In genomic region chr2:182818541-182819308, GRCh38 we compare ENCODE assay signal across 16 cellular contexts. TPM values are rescaled to one million over a fixed set of nuclear protein-coding genes. Genes with fewer than 3 reads are reported as not detected.
DNase-seq lines count a peak whose midpoint lies in the region; ATAC-seq and TF ChIP-seq lines count a peak whose summit lies in the region.
"Had no signal": no experiment of that assay in that cellular context is flagged by ENCODE, and none has a peak within 500 bp of the region (broad histone marks: within the 10 kb centered on the region; RNA-seq: fewer than 3 reads in every experiment).

No MANE protein-coding gene starts in this region.

- H3K4me2 ChIP-seq in PC-9 (no peak overlapping the region), mesenchymal stem cell (ENCODE audit: low read length, poor library complexity, severe bottlenecking) (no peak overlapping the region)

- no peaks in the 10 kb centered on the region for H3K36me3 Mint-ChIP-seq in activated T-helper 17 cell treated with anti-CD3 and anti-CD28 coated beads, Interleukin-2, amount 50 U/mL, for 72 hours (ENCODE audit: low read depth)
- H3K36me3 Mint-ChIP-seq: activated CD4-positive, alpha-beta memory T cell treated with anti-CD3 and anti-CD28 coated beads for 36 hours; natural killer cell had no signal

- no peak overlapping the region for H3K27ac ChIP-seq in PC-9
- no peak overlapping the region for H3K27ac ChIP-seq in mesenchymal stem cell (ENCODE audit: low read length, poor library complexity, severe bottlenecking)
- H3K27ac ChIP-seq in left ventricle myocardium inferior (replicated peaks) = no peak overlapping the region

- no peak overlapping the region for H3K4me3 Mint-ChIP-seq in activated T-helper 17 cell treated with anti-CD3 and anti-CD28 coated beads, Interleukin-2, amount 50 U/mL, for 72 hours
- H3K4me3 Mint-ChIP-seq: activated CD4-positive, alpha-beta memory T cell treated with anti-CD3 and anti-CD28 coated beads for 36 hours; B cell; natural killer cell had no signal

- no peak overlapping the region for H4K8ac ChIP-seq in mesenchymal stem cell (ENCODE audit: low read length)

- no peak overlapping the region for H3K18ac ChIP-seq in mesenchymal stem cell (ENCODE audit: low read depth in 1 of 2, low read length in 2 of 2)

- BruUV-seq in PC-9 (replicated peaks; lab: Mats Ljungman, UMichigan) = no TSS peak

- no peak for TF ChIP-seq CTCF in PC-9 (conservative IDR thresholded peaks at IDR 0.05)
- TF ChIP-seq CTCF in left ventricle myocardium inferior (IDR thresholded peaks at IDR 0.05; ENCODE audit: borderline replicate concordance) = no peak

- H3K9me3 Mint-ChIP-seq in activated T-helper 17 cell treated with anti-CD3 and anti-CD28 coated beads, Interleukin-2, amount 50 U/mL, for 72 hours = no peaks in the 10 kb centered on the region
- H3K9me3 Mint-ChIP-seq: activated CD4-positive, alpha-beta memory T cell treated with anti-CD3 and anti-CD28 coated beads for 36 hours; natural killer cell had no signal

- H3K27ac Mint-ChIP-seq in activated T-helper 17 cell treated with anti-CD3 and anti-CD28 coated beads, Interleukin-2, amount 50 U/mL, for 72 hours = no peak overlapping the region
- H3K27ac Mint-ChIP-seq: activated CD4-positive, alpha-beta memory T cell treated with anti-CD3 and anti-CD28 coated beads for 36 hours; B cell; natural killer cell had no signal

- no peaks in the 10 kb centered on the region for H3F3A ChIP-seq in PC-9 (ENCODE audit: insufficient read depth, low read depth)

- no peaks in the 10 kb centered on the region for H3K9me3 ChIP-seq in PC-9 (ENCODE audit: insufficient read depth, low read depth)
- no peaks in the 10 kb centered on the region for H3K9me3 ChIP-seq in mesenchymal stem cell (ENCODE audit: control insufficient read depth, low read length)
- H3K9me3 ChIP-seq in left ventricle myocardium inferior (replicated peaks) = no peaks in the 10 kb centered on the region
- H3K9me3 ChIP-seq: gastroesophageal sphincter had no signal

- H3K79me2 ChIP-seq in PC-9 (ENCODE audit: low read depth) = no peaks in the 10 kb centered on the region

- CTCF ChIA-PET in PC-9 (lab: Charles Lee) = no interaction called here

- H3K36me3 ChIP-seq in PC-9 (ENCODE audit: low read depth) (no peaks in the 10 kb centered on the region), mesenchymal stem cell (ENCODE audit: control insufficient read depth in 1 of 2, insufficient read depth in 2 of 2, low read depth in 1 of 2, low read length in 2 of 2) (no peaks in the 10 kb centered on the region), left ventricle myocardium inferior (no peaks in the 10 kb centered on the region)
- H3K36me3 ChIP-seq: gastroesophageal sphincter had no signal

- no peak overlapping the region for H3K4ac ChIP-seq in mesenchymal stem cell (ENCODE audit: low read depth in 1 of 2, low read length in 2 of 2)

- no peak overlapping the region for H3K4me3 ChIP-seq in PC-9
- no peak overlapping the region for H3K4me3 ChIP-seq in mesenchymal stem cell (ENCODE audit: insufficient read depth in 1 of 2, low read depth in 1 of 2, low read length in 2 of 2)
- no peak overlapping the region for H3K4me3 ChIP-seq in left ventricle myocardium inferior
- H3K4me3 ChIP-seq: gastroesophageal sphincter had no signal

- H2BK12ac ChIP-seq in mesenchymal stem cell (ENCODE audit: low read length in 2 of 2) = no peak overlapping the region

- WGBS in mesenchymal stem cell = 3% methylated on average over 2 of the region's 6 CpGs

- no peak overlapping the region for H3K9ac ChIP-seq in mesenchymal stem cell (ENCODE audit: low read length)

- no peak for ATAC-seq in activated T-helper 17 cell treated with anti-CD3 and anti-CD28 coated beads, Interleukin-2, amount 50 U/mL, for 72 hours (replicated peaks)
- no peak for ATAC-seq in GM21447 (IDR thresholded peaks at IDR 0.05; ENCODE audit: unreplicated experiment)
- ATAC-seq: gastroesophageal sphincter, left colon, natural killer cell, Panc1 had no signal

- H4K20me1 ChIP-seq in PC-9 (ENCODE audit: insufficient read depth) = no peaks in the 10 kb centered on the region

- no peak overlapping the region for H2BK120ac ChIP-seq in mesenchymal stem cell (ENCODE audit: low read depth, low read length)

- no peak overlapping the region for H3K23ac ChIP-seq in mesenchymal stem cell (ENCODE audit: low read length in 2 of 2)

- peak overlapping the region; percentile 23; the same call in 1 of the 2 replicates for H2AFZ ChIP-seq in PC-9
- no peak overlapping the region for H2AFZ ChIP-seq in mesenchymal stem cell (ENCODE audit: low read depth, low read length)

- H3K27me3 ChIP-seq in PC-9 (ENCODE audit: insufficient read depth, low read depth) (no peaks in the 10 kb centered on the region), mesenchymal stem cell (ENCODE audit: control insufficient read depth in 1 of 2, insufficient read depth in 1 of 2, low read length in 2 of 2) (peaks cover 0 to 6% of the 10 kb centered on the region in 2 experiments), left ventricle myocardium inferior (ENCODE audit: low read depth) (no peaks in the 10 kb centered on the region)
- H3K27me3 ChIP-seq: gastroesophageal sphincter had no signal

- H3K14ac ChIP-seq in mesenchymal stem cell (ENCODE audit: low read length in 2 of 2) = no peak overlapping the region

- no peaks in the 10 kb centered on the region for H3K4me1 Mint-ChIP-seq in activated T-helper 17 cell treated with anti-CD3 and anti-CD28 coated beads, Interleukin-2, amount 50 U/mL, for 72 hours
- H3K4me1 Mint-ChIP-seq: B cell, natural killer cell had no signal

- H3K9me2 ChIP-seq in PC-9 (ENCODE audit: insufficient read depth) = no peaks in the 10 kb centered on the region

- H3K79me1 ChIP-seq in mesenchymal stem cell (replicated peaks; ENCODE audit: low read length, poor library complexity, severe bottlenecking) = no peaks in the 10 kb centered on the region

- intact Hi-C loops in PC-9 (cut with micrococcal nuclease; ENCODE audit: unreplicated experiment) (no loop called here), left ventricle myocardium inferior (cut with micrococcal nuclease) (no loop called here)

- POLR2A ChIA-PET in PC-9 (lab: Charles Lee; ENCODE audit: unreplicated experiment) = no interaction called here

- H2BK15ac ChIP-seq in mesenchymal stem cell (ENCODE audit: low read depth, poor library complexity, severe bottlenecking) = no peak overlapping the region

- DNase-seq in ELF-1 (ENCODE audit: low read depth, low spot score) = peak; percentile 76
- DNase-seq in NCI-H1417 (lab: John Stamatoyannopoulos, UW) = peak; percentile 56 to 89 (median 70)
- no peak for DNase-seq in PC-9
- peak; percentile 32 for DNase-seq in mesenchymal stem cell
- DNase-seq in G401 (ENCODE audit: low spot score) = no peak
- DNase-seq in left ventricle myocardium inferior = no peak
- DNase-seq: activated CD4-positive, alpha-beta memory T cell treated with anti-CD3 and anti-CD28 coated beads for 36 hours; activated effector memory CD4-positive, alpha-beta T cell treated with anti-CD3 and anti-CD28 coated beads, Interleukin-2, amount 50 U/mL, for 16 hours; left colon; natural killer cell; NCI-H1048 had no signal

- no peak overlapping the region for H2AK5ac ChIP-seq in mesenchymal stem cell (ENCODE audit: low read length, severe bottlenecking)

- H3K27me3 Mint-ChIP-seq in activated T-helper 17 cell treated with anti-CD3 and anti-CD28 coated beads, Interleukin-2, amount 50 U/mL, for 72 hours = peaks cover 15% of the 10 kb centered on the region

- no peak overlapping the region for H4K91ac ChIP-seq in mesenchymal stem cell (ENCODE audit: low read length)

- in situ Hi-C loops in G401 (cut with HindIII; ENCODE audit: low sequenced_read_pairs) = no loop called here

- no peaks in the 10 kb centered on the region for H3K4me1 ChIP-seq in PC-9 (replicated peaks; ENCODE audit: insufficient read depth)
- no peaks in the 10 kb centered on the region for H3K4me1 ChIP-seq in mesenchymal stem cell (ENCODE audit: control insufficient read depth, insufficient read depth, low read depth, low read length)
- peaks cover 8% of the 10 kb centered on the region for H3K4me1 ChIP-seq in left ventricle myocardium inferior

- no peak overlapping the region for H2BK5ac ChIP-seq in mesenchymal stem cell (ENCODE audit: low read depth, low read length, poor library complexity, severe bottlenecking)

RNA-seq across cellular contexts. Expression of gene FRZB, which starts 47.7 kb away (rescaled TPM):
- total RNA-seq in PC-9 (2021) (0.15 TPM in 2 replicates), left ventricle myocardium inferior (2.2 TPM)
- polyA plus RNA-seq in mesenchymal stem cell (2013, experiment 1 of 2) = 54.6 TPM
- polyA plus RNA-seq in mesenchymal stem cell (2013, experiment 2 of 2) = 55.5 TPM
- total RNA-seq in G401 (2014; rRNA removed; shearing (Covaris generic)) = 2.0 TPM in 1 of 2 replicates, not detected in the other
- not detected for total RNA-seq in activated T-helper 17 cell treated with anti-CD3 and anti-CD28 coated beads, Interleukin-2, amount 50 U/mL, for 72 hours
- total RNA-seq: activated CD4-positive, alpha-beta memory T cell treated with anti-CD3 and anti-CD28 coated beads for 36 hours; B cell; natural killer cell had no signal

Comparison
In these comparisons a context has a peak if more than half of its experiments do, and no peak if none do; other contexts are left out.
1. DNase-seq: peak in ELF-1 (single experiment), NCI-H1417 (3 of 3) and mesenchymal stem cell (single experiment); none in PC-9 (0 of 2), G401 (single experiment) and left ventricle myocardium inferior (single experiment).